In genomic region chr2:194380011-194380410, GRCh38 we compare ENCODE assay signal across 22 cellular contexts.
DNase-seq lines count a peak whose midpoint lies in the region; ATAC-seq and TF ChIP-seq lines count a peak whose summit lies in the region.
"Had no signal": no experiment of that assay in that cellular context is flagged by ENCODE, and none has a peak within 500 bp of the region (broad histone marks: within the 10 kb centered on the region; RNA-seq: fewer than 3 reads in every experiment).

No MANE protein-coding gene starts in this region.

- no peak overlapping the region for H3K27ac ChIP-seq in CD4-positive, alpha-beta T cell (ENCODE audit: low read depth, low read length)
- H3K27ac ChIP-seq: breast epithelium, pancreas, vagina had no signal

- H3K27me3 Mint-ChIP-seq in T-helper 17 cell, result no peaks in the 10 kb centered on the region
- H3K27me3 Mint-ChIP-seq in CD4-positive, alpha-beta T cell, result no peaks in the 10 kb centered on the region
- H3K27me3 Mint-ChIP-seq: CD4-positive, alpha-beta memory T cell; memory B cell; naive thymus-derived CD4-positive, alpha-beta T cell had no signal

- DNase-seq in T-helper 17 cell, result no peak
- DNase-seq in NOMO-1 treated with DMSO at 0.1 percent for 48 hours (lab: John Stamatoyannopoulos, UW; ENCODE audit: unreplicated experiment), result no peak
- no peak for DNase-seq in CD4-positive, alpha-beta T cell
- DNase-seq: activated CD8-positive, alpha-beta T cell treated with anti-CD3 and anti-CD28 coated beads, Interleukin-2, amount 10 ng/mL, durations not matched to agents 7 days and 5 days; CD4-positive, alpha-beta memory T cell; DMS79 treated with DMSO at 0.1 percent for 48 hours; hypothalamus; naive thymus-derived CD4-positive, alpha-beta T cell; NCI-H146; NCI-H2227 treated with DMSO at 0.1 percent for 48 hours; pancreas; RPMI8226; stimulated activated CD4-positive, alpha-beta T cell treated with anti-CD3 and anti-CD28 coated beads, Interleukin-2, amount 100 ng/mL, for 24 hours had no signal

- H3K27ac Mint-ChIP-seq in T-helper 17 cell, result no peak overlapping the region
- H3K27ac Mint-ChIP-seq in CD4-positive, alpha-beta T cell, result no peak overlapping the region
- H3K27ac Mint-ChIP-seq: activated CD8-positive, alpha-beta T cell treated with anti-CD3 and anti-CD28 coated beads, Interleukin-2, amount 10 ng/mL, durations not matched to agents 7 days and 5 days; CD4-positive, alpha-beta memory T cell; memory B cell; naive thymus-derived CD4-positive, alpha-beta T cell; WTC11 had no signal

- no peaks in the 10 kb centered on the region for H3K36me3 Mint-ChIP-seq in T-helper 17 cell (ENCODE audit: low read depth)
- H3K36me3 Mint-ChIP-seq in CD4-positive, alpha-beta T cell (ENCODE audit: low read depth), result no peaks in the 10 kb centered on the region
- H3K36me3 Mint-ChIP-seq: CD4-positive, alpha-beta memory T cell; memory B cell; naive thymus-derived CD4-positive, alpha-beta T cell had no signal

- no peak for TF ChIP-seq CTCF in CD4-positive, alpha-beta T cell (IDR thresholded peaks at IDR 0.05)

- H3K4me1 Mint-ChIP-seq in T-helper 17 cell, result no peaks in the 10 kb centered on the region
- no peaks in the 10 kb centered on the region for H3K4me1 Mint-ChIP-seq in CD4-positive, alpha-beta T cell (ENCODE audit: low read depth)
- H3K4me1 Mint-ChIP-seq: CD4-positive, alpha-beta memory T cell; memory B cell; naive thymus-derived CD4-positive, alpha-beta T cell; WTC11 had no signal

- no peak overlapping the region for H3K4me3 Mint-ChIP-seq in T-helper 17 cell
- H3K4me3 Mint-ChIP-seq in CD4-positive, alpha-beta T cell, result no peak overlapping the region
- H3K4me3 Mint-ChIP-seq: activated CD8-positive, alpha-beta T cell treated with anti-CD3 and anti-CD28 coated beads, Interleukin-2, amount 10 ng/mL, durations not matched to agents 7 days and 5 days; CD4-positive, alpha-beta memory T cell; memory B cell; naive thymus-derived CD4-positive, alpha-beta T cell; WTC11 had no signal

- CTCF ChIA-PET in CD4-positive, alpha-beta T cell (lab: Charles Lee), result no interaction called here

- ATAC-seq in GM18520 (IDR thresholded peaks at IDR 0.05; ENCODE audit: unreplicated experiment) (peak; percentile 52), GM21367 (IDR thresholded peaks at IDR 0.05; ENCODE audit: unreplicated experiment) (peak; percentile 61), HG02885 (IDR thresholded peaks at IDR 0.05; ENCODE audit: poor library complexity, unreplicated experiment) (peak; percentile 77), HG03520 (IDR thresholded peaks at IDR 0.05; ENCODE audit: unreplicated experiment) (peak; percentile 84), GM21381 (IDR thresholded peaks at IDR 0.05; ENCODE audit: unreplicated experiment) (no peak), T-helper 17 cell (no peak)
- ATAC-seq in CD4-positive, alpha-beta T cell (ENCODE audit: poor library complexity), result no peak
- ATAC-seq: activated CD8-positive, alpha-beta T cell treated with anti-CD3 and anti-CD28 coated beads, Interleukin-2, amount 10 ng/mL, durations not matched to agents 7 days and 5 days; naive thymus-derived CD4-positive, alpha-beta T cell; pancreas; WTC11 had no signal

- H3K9me3 ChIP-seq in T-helper 17 cell (ENCODE audit: control insufficient read depth, low read length, poor library complexity, severe bottlenecking), result peaks cover 3% of the 10 kb centered on the region
- no peaks in the 10 kb centered on the region for H3K9me3 ChIP-seq in CD4-positive, alpha-beta T cell (ENCODE audit: control insufficient read depth, low read length)
- H3K9me3 ChIP-seq: pancreas, vagina had no signal

- H3K27me3 ChIP-seq in CD4-positive, alpha-beta T cell (ENCODE audit: control insufficient read depth, insufficient read depth, low read length), result no peaks in the 10 kb centered on the region
- H3K27me3 ChIP-seq: breast epithelium, pancreas, vagina had no signal

- intact Hi-C loops in CD4-positive, alpha-beta T cell (cut with DNase I, micrococcal nuclease), result no loop called here

- H3K9me3 Mint-ChIP-seq in CD4-positive, alpha-beta T cell, result peaks cover 4% of the 10 kb centered on the region

- POLR2A ChIA-PET in CD4-positive, alpha-beta T cell (lab: Charles Lee), result no interaction called here

Comparison
In these comparisons a context has a peak if more than half of its experiments do, and no peak if none do; other contexts are left out.
1. ATAC-seq: peak in GM18520 (single experiment), GM21367 (single experiment), HG02885 (single experiment) and HG03520 (single experiment); none in GM21381 (single experiment), T-helper 17 cell (single experiment) and CD4-positive, alpha-beta T cell (single experiment).